In the genomic region with DNA sequence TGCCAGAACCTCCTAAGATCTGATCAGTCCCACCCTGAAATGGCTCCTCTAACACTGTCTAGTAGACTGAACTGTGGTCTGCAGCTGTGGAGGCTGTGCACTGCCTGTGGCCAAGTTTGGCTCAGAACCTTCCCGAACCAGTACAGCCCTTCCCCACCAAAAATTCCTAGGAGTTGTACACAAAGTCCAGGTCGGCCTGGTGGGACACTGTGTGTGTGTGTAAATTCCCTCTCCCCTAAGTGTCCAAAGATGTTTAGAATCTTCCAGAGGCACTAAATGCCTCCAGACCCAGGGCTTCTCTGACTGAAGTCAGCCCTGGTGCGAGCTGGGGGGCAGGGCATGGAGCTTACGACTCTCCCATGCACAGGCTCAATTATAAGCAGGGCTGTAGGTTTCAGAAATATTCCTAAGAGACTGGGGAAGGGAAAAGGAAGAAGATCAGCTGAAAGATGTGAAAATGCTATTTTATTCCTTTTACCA, we compare ENCODE assay signal across 8 cellular contexts.
DNase-seq lines count a peak whose midpoint lies in the region; ATAC-seq and TF ChIP-seq lines count a peak whose summit lies in the region.

No MANE protein-coding gene starts in this region.

- intact Hi-C loops in upper lobe of right lung (cut with DNase I): no loop called here

- peak overlapping the region; percentile 96 for H3K27ac Mint-ChIP-seq in activated naive CD4-positive, alpha-beta T cell treated with anti-CD3 and anti-CD28 coated beads, Interleukin-2, amount 50 U/mL, for 24 hours

- peak; percentile 1 for ATAC-seq in upper lobe of right lung
- no peak for ATAC-seq in GM21529 (IDR thresholded peaks at IDR 0.05; ENCODE audit: unreplicated experiment)
- no peak for ATAC-seq in GM19452 (IDR thresholded peaks at IDR 0.05; ENCODE audit: unreplicated experiment)
- ATAC-seq in HG03378 (IDR thresholded peaks at IDR 0.05; ENCODE audit: unreplicated experiment): no peak

- DNase-seq in activated naive CD4-positive, alpha-beta T cell treated with Interleukin-2 at 50 U/mL for 16 hours: no peak
- no peak for DNase-seq in upper lobe of right lung

- no peak for TF ChIP-seq CTCF in upper lobe of right lung (IDR thresholded peaks at IDR 0.05)

- peaks cover 2% of the 10 kb centered on the region for H3K36me3 Mint-ChIP-seq in activated naive CD4-positive, alpha-beta T cell treated with anti-CD3 and anti-CD28 coated beads, Interleukin-2, amount 50 U/mL, for 24 hours

- no peak overlapping the region for H3K4me3 ChIP-seq in muscle layer of colon (ENCODE audit: low read depth in 1 of 2, low read length in 2 of 2)
- no peak overlapping the region for H3K4me3 ChIP-seq in upper lobe of right lung

- H3K4me1 ChIP-seq in muscle layer of colon (ENCODE audit: insufficient read depth, low read length) (peaks cover 51% of the 10 kb centered on the region), upper lobe of right lung (peaks cover 38% of the 10 kb centered on the region)

- no peak overlapping the region for H3K4me3 Mint-ChIP-seq in activated naive CD4-positive, alpha-beta T cell treated with anti-CD3 and anti-CD28 coated beads, Interleukin-2, amount 50 U/mL, for 24 hours

- H3K27ac ChIP-seq in angular gyrus (ENCODE audit: low read depth, low read length): peak overlapping the region; percentile 93
- peak overlapping the region; percentile 43 for H3K27ac ChIP-seq in muscle layer of colon (ENCODE audit: low read depth, low read length)
- peak overlapping the region; percentile 86 for H3K27ac ChIP-seq in upper lobe of right lung

- H3K9ac ChIP-seq in muscle layer of colon (ENCODE audit: low read length): no peak overlapping the region

- H3K9me3 ChIP-seq in muscle layer of colon (ENCODE audit: low read length): no peaks in the 10 kb centered on the region
- no peaks in the 10 kb centered on the region for H3K9me3 ChIP-seq in upper lobe of right lung

- no peaks in the 10 kb centered on the region for H3K27me3 Mint-ChIP-seq in activated naive CD4-positive, alpha-beta T cell treated with anti-CD3 and anti-CD28 coated beads, Interleukin-2, amount 50 U/mL, for 24 hours

- H3K27me3 ChIP-seq in muscle layer of colon (ENCODE audit: control insufficient read depth in 1 of 2, insufficient read depth in 2 of 2, low read length in 2 of 2): no peaks in the 10 kb centered on the region
- no peaks in the 10 kb centered on the region for H3K27me3 ChIP-seq in upper lobe of right lung

- peaks cover 4% of the 10 kb centered on the region for H3K9me3 Mint-ChIP-seq in activated naive CD4-positive, alpha-beta T cell treated with anti-CD3 and anti-CD28 coated beads, Interleukin-2, amount 50 U/mL, for 24 hours

- peaks cover 58% of the 10 kb centered on the region for H3K4me1 Mint-ChIP-seq in activated naive CD4-positive, alpha-beta T cell treated with anti-CD3 and anti-CD28 coated beads, Interleukin-2, amount 50 U/mL, for 24 hours

- no peaks in the 10 kb centered on the region for H3K36me3 ChIP-seq in muscle layer of colon (ENCODE audit: insufficient read depth, low read length)
- no peaks in the 10 kb centered on the region for H3K36me3 ChIP-seq in upper lobe of right lung

Comparison
In these comparisons a context has a peak if more than half of its experiments do, and no peak if none do; other contexts are left out.
1. H3K27ac ChIP-seq: peak in every context shown above with its lines; median percentile 93 in angular gyrus; 86 in upper lobe of right lung; 43 in muscle layer of colon.